Comparison of ENCODE assay signal across 8 cellular contexts in the genomic region with DNA sequence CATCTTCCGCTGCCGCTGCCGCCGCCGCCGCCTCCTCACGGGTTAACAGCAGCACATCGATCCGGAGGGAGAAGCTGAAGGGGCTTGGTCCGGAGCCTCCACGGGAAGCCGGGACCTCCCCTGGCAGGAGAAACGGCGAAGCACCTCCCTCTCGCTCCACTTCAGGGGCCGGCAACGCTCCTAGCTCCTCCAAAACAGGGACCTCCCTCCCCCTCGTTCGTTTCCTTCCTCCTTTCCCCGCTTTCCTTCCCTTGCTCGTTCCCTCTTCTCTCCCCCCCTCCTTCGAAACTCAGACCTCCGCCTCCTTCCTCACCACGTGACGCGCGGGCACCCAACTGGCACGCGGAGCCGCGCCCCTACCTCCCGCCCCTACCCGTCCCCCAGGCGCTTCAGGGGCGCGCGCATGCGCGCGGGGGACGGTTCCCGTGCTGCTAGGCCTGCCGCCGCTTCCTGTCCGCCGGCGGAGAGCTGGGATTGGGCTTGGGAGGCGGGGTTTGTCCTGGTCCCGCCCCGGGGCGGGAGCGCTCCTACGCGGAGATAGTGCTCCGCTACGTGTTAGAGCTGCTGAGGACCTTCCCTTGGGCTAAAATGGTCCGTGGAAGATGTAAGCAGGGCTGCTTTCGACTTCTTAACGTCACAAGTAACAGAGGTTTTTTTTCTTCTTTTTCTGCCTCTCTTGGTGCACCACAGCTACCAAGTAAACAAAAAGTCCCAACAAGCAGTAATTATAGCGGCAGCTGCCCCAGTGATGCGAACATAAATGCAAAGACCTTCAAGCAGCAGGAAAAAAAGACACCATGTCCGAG. TPM values are rescaled to one million over a fixed set of nuclear protein-coding genes. Genes with fewer than 3 reads are reported as not detected.
A peak's percentile ranks its signal among the peaks of the same experiment; 100 is the strongest.
DNase-seq lines count a peak whose midpoint lies in the region; ATAC-seq and TF ChIP-seq lines count a peak whose summit lies in the region.

A gene with protein sequence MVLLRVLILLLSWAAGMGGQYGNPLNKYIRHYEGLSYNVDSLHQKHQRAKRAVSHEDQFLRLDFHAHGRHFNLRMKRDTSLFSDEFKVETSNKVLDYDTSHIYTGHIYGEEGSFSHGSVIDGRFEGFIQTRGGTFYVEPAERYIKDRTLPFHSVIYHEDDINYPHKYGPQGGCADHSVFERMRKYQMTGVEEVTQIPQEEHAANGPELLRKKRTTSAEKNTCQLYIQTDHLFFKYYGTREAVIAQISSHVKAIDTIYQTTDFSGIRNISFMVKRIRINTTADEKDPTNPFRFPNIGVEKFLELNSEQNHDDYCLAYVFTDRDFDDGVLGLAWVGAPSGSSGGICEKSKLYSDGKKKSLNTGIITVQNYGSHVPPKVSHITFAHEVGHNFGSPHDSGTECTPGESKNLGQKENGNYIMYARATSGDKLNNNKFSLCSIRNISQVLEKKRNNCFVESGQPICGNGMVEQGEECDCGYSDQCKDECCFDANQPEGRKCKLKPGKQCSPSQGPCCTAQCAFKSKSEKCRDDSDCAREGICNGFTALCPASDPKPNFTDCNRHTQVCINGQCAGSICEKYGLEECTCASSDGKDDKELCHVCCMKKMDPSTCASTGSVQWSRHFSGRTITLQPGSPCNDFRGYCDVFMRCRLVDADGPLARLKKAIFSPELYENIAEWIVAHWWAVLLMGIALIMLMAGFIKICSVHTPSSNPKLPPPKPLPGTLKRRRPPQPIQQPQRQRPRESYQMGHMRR (minus strand): TSS at position 176 of the 806 bp plus-strand sequence. CDS start 173 bp downstream, at position 3.

- H3K4me3 ChIP-seq in choroid plexus epithelial cell (ENCODE audit: low read depth, low read length), result peak within 1 kb of the TSS; percentile 85

- TF ChIP-seq CTCF in choroid plexus epithelial cell (conservative IDR thresholded peaks at IDR 0.05; ENCODE audit: low read depth, low read length), result peak; percentile 3

- H3K4me3 Mint-ChIP-seq in activated CD4-positive, alpha-beta T cell treated with anti-CD3 and anti-CD28 coated beads for 36 hours, result peak within 1 kb of the TSS; percentile 80

- TF ChIP-seq POLR2A in GM19193 (IDR thresholded peaks at IDR 0.05; ENCODE audit: extremely low read depth, insufficient read depth, insufficient read length), result peak; percentile 74

- intact Hi-C loops in activated CD4-positive, alpha-beta T cell treated with anti-CD3 and anti-CD28 coated beads for 36 hours (cut with DNase I, micrococcal nuclease), result loop anchor here (1.0 to 5.0 kb wide), 7 partner anchors 22 to 908 kb away; a partner anchor contains a TSS

- peak within 1 kb of the TSS; percentile 93 for H3K27ac Mint-ChIP-seq in activated CD4-positive, alpha-beta T cell treated with anti-CD3 and anti-CD28 coated beads for 36 hours

- CTCF ChIA-PET in activated CD4-positive, alpha-beta T cell treated with anti-CD3 and anti-CD28 coated beads for 36 hours (lab: Charles Lee), result interaction anchor here (0.6 to 2.0 kb wide), 11 partner anchors 9 to 942 kb away, joined by 3 to 25 read pairs (median 4); a partner anchor contains a TSS

- H3K4me1 Mint-ChIP-seq in activated CD4-positive, alpha-beta T cell treated with anti-CD3 and anti-CD28 coated beads for 36 hours, result peaks cover 36% of the 10 kb centered on the region

- DNase-seq in AML-193 (lab: John Stamatoyannopoulos, UW), result peak; percentile 97 to 98
- DNase-seq in NCI-H524 (lab: John Stamatoyannopoulos, UW), result peak; percentile 99 to 100
- DNase-seq in activated CD4-positive, alpha-beta T cell treated with anti-CD3 and anti-CD28 coated beads for 36 hours, result peak; percentile 99
- peak; percentile 99 for DNase-seq in choroid plexus epithelial cell (ENCODE audit: low read depth)
- DNase-seq in kidney tubule cell (ENCODE audit: low spot score), result peak; percentile 99
- peak; percentile 89 to 98 (median 98) for DNase-seq in stimulated activated CD4-positive, alpha-beta T cell treated with anti-CD3 and anti-CD28 coated beads, Interleukin-1b, Interleukin-23, amount 100 ng/mL, for 24 hours (ENCODE audit: low read depth in 4 of 4, low spot score in 1 of 4)

- H3K9me3 Mint-ChIP-seq in activated CD4-positive, alpha-beta T cell treated with anti-CD3 and anti-CD28 coated beads for 36 hours (ENCODE audit: low read depth), result no peaks in the 10 kb centered on the region

- POLR2A ChIA-PET in activated CD4-positive, alpha-beta T cell treated with anti-CD3 and anti-CD28 coated beads for 36 hours (lab: Charles Lee), result interaction anchor here (0.5 to 1.9 kb wide), 4 partner anchors 19 to 168 kb away, joined by 3 to 42 read pairs (median 8); a partner anchor contains a TSS

- ATAC-seq in HG03439 (IDR thresholded peaks at IDR 0.05; ENCODE audit: unreplicated experiment), result peak; percentile 77
- peak; percentile 95 for ATAC-seq in activated CD4-positive, alpha-beta T cell treated with anti-CD3 and anti-CD28 coated beads for 36 hours

- peaks cover 8% of the 10 kb centered on the region for H3K36me3 Mint-ChIP-seq in activated CD4-positive, alpha-beta T cell treated with anti-CD3 and anti-CD28 coated beads for 36 hours (ENCODE audit: low read depth)

- H3K27me3 Mint-ChIP-seq in activated CD4-positive, alpha-beta T cell treated with anti-CD3 and anti-CD28 coated beads for 36 hours, result no peaks in the 10 kb centered on the region

RNA-seq across cellular contexts. Expression of the gene that starts here (rescaled TPM):
- 10 to 100 TPM; 74.5 to 82.0 TPM for total RNA-seq in activated CD4-positive, alpha-beta T cell treated with anti-CD3 and anti-CD28 coated beads for 36 hours

Comparison
In these comparisons a context has a peak if more than half of its experiments do, and no peak if none do; other contexts are left out.
1. Peak in every context shown above with its lines: DNase-seq, ATAC-seq and H3K4me3 ChIP-seq.